Comparison of ENCODE assay signal across 14 cellular contexts in the genomic region with DNA sequence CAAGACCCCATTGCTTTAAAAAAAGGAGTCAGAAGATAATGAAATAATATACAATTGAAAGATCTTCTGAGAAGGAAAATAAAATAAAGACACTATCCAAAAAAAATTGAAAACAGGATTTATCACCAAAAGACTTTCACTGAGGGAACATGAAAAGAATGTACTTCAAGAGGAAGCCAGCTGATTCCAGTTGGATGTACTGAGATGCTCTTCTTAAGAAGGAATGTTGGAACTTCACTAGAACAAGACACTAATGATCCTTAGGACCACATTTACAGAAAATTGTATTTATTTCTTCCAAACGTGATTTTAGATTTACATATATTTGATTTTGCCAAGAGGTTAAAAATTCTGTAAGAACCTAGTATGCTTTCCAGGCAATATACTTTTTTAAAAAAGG.
A peak's percentile ranks its signal among the peaks of the same experiment; 100 is the strongest.
DNase-seq lines count a peak whose midpoint lies in the region; ATAC-seq and TF ChIP-seq lines count a peak whose summit lies in the region.
"Had no signal": no experiment of that assay in that cellular context is flagged by ENCODE, and none has a peak within 500 bp of the region (broad histone marks: within the 10 kb centered on the region; RNA-seq: fewer than 3 reads in every experiment).

No MANE protein-coding gene starts in this region.

- H3K4me3 ChIP-seq in AG10803 (ENCODE audit: low read length) (no peak overlapping the region), GM23248 (no peak overlapping the region), dorsolateral prefrontal cortex (peak overlapping the region in 24 of 59 donors; percentile 10 to 56 (median 38)), muscle layer of duodenum (ENCODE audit: low read depth in 1 of 2, low read length in 2 of 2) (no peak overlapping the region)

- DNase-seq in AG10803 (ENCODE audit: low read depth) = peak; percentile 49
- peak; percentile 7 for DNase-seq in GM23248
- DNase-seq in dorsolateral prefrontal cortex = no peak
- no peak for DNase-seq in NCI-H2107 (lab: John Stamatoyannopoulos, UW)
- no peak for DNase-seq in ACHN
- DNase-seq: BE2C; CD8-positive, alpha-beta T cell; DND-41; GDM1; NCI-H1436 treated with DMSO at 0.1 percent for 48 hours; NCI-H748 treated with DMSO at 0.1 percent for 48 hours had no signal

- H2AFZ ChIP-seq in GM23248 = no peak overlapping the region

- intact Hi-C loops in dorsolateral prefrontal cortex (cut with DNase I) = loop anchor here in 1 of 2 donors (10.0 kb wide), 1 partner anchor 197 kb away; no protein-coding TSS in a partner anchor

- ATAC-seq in HG03469 (IDR thresholded peaks at IDR 0.05; ENCODE audit: unreplicated experiment) = no peak
- ATAC-seq: CD8-positive, alpha-beta T cell; HCT116 had no signal

- H3K27ac ChIP-seq in GM23248 (no peak overlapping the region), dorsolateral prefrontal cortex (peak overlapping the region in 58 of 59 donors; percentile 27 to 94 (median 81)), muscle layer of duodenum (ENCODE audit: low read length) (peak overlapping the region; percentile 6)

- no peaks in the 10 kb centered on the region for H4K20me1 ChIP-seq in GM23248 (ENCODE audit: insufficient read depth)

- H3K9me2 ChIP-seq in GM23248 (ENCODE audit: insufficient read depth) = no peaks in the 10 kb centered on the region

- peaks cover 2% of the 10 kb centered on the region for H3K9me3 ChIP-seq in GM23248 (ENCODE audit: low read depth)
- no peaks in the 10 kb centered on the region for H3K9me3 ChIP-seq in muscle layer of duodenum (ENCODE audit: control insufficient read depth in 1 of 2, low read length in 2 of 2)
- H3K9me3 ChIP-seq: BE2C had no signal

- H3K79me2 ChIP-seq in GM23248 (ENCODE audit: insufficient read depth) = no peaks in the 10 kb centered on the region

- H3K4me1 ChIP-seq in GM23248 (ENCODE audit: insufficient read depth) (no peaks in the 10 kb centered on the region), muscle layer of duodenum (ENCODE audit: control insufficient read depth in 1 of 2, insufficient read depth in 2 of 2, low read length in 2 of 2) (no peaks in the 10 kb centered on the region)
- H3K4me1 ChIP-seq: BE2C had no signal

- TF ChIP-seq CTCF in AG10803 (conservative IDR thresholded peaks at IDR 0.05; ENCODE audit: low read length) (no peak), dorsolateral prefrontal cortex (IDR thresholded peaks at IDR 0.05 in 54 of 56, conservative IDR thresholded peaks at IDR 0.05 in 2 of 56; ENCODE audit: low read depth in 1 of 56, partially characterized antibody in 56 of 56) (no peak)

- no peak overlapping the region for H3K9ac ChIP-seq in GM23248

- no peak overlapping the region for H3K4me2 ChIP-seq in GM23248 (ENCODE audit: unreplicated experiment)

- H3K27me3 ChIP-seq in GM23248 (replicated peaks; ENCODE audit: insufficient read depth) (no peaks in the 10 kb centered on the region), dorsolateral prefrontal cortex (no peaks in the 10 kb centered on the region), muscle layer of duodenum (ENCODE audit: low read depth, low read length) (no peaks in the 10 kb centered on the region)
- H3K27me3 ChIP-seq: BE2C had no signal

- no peaks in the 10 kb centered on the region for H3K36me3 ChIP-seq in GM23248 (ENCODE audit: low read depth)
- no peaks in the 10 kb centered on the region for H3K36me3 ChIP-seq in muscle layer of duodenum (ENCODE audit: control insufficient read depth in 1 of 2, insufficient read depth in 2 of 2, low read length in 2 of 2)
- H3K36me3 ChIP-seq: BE2C had no signal

- in situ Hi-C loops in GM23248 (cut with MboI) = no loop called here
- in situ Hi-C loops in ACHN (cut with HindIII; ENCODE audit: low pct_ligation_motif_present, low pct_unique_long_range_greater_than_20kb, low sequenced_read_pairs) = no loop called here

- WGBS in GM23248 (ENCODE audit: low coverage in 1 of 2, low lambda C conversion rate in 2 of 2, missing lambda C conversion rate in 2 of 2), 2 experiments = 0 to 3% methylated on average over 1 of the region's 1 CpG

- no peaks in the 10 kb centered on the region for H3F3A ChIP-seq in GM23248 (ENCODE audit: insufficient read depth)

Comparison
In these comparisons a context has a peak if more than half of its experiments do, and no peak if none do; other contexts are left out.
1. DNase-seq: peak in AG10803 (single experiment) and GM23248 (single experiment); none in dorsolateral prefrontal cortex (0 of 10), NCI-H2107 (single experiment) and ACHN (single experiment).